In the genomic region with DNA sequence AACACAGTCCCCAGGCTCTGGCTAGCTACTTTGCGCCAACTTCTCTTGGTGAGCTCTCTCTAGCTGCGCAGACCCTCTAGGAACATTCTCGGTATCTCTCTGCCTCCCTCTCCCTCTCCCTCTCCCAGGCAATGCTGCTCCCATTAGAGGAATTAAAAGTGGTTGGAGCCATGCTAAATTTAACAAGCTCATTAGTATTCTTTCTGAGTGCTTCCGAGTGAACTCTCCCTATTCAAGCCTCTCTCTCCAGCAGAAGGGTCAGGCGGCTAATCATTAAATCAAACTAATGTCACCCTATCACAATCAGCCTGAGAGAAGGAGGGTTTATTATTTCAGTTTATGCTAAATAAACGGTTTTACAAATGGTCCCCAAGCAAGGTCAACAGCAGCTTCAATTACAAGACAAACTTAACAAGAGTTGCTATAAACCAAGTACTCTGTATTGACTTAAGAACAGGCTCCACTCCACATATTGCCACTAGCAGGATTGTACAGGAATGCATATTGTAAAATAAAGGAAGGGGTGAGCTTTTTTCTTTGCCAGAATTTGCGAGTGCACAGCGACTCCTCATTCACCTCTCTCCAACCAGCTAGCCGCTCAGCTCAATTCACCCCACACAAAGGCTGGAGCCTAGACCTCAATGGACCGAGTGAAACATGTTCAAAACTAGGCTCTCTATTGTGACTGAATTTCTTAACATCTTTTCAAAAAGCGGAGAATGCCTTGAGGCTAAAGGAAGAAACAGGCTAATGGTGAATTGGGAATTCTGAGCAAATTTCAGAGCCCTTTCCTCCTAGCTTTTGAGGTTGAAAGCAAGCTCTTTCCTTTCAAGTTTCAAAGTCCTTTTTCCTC, we compare ENCODE assay signal across 11 cellular contexts.
A peak's percentile ranks its signal among the peaks of the same experiment; 100 is the strongest.
DNase-seq lines count a peak whose midpoint lies in the region; ATAC-seq lines count a peak whose summit lies in the region.
"Had no signal": no experiment of that assay in that cellular context is flagged by ENCODE, and none has a peak within 500 bp of the region (broad histone marks: within the 10 kb centered on the region; RNA-seq: fewer than 3 reads in every experiment).

No MANE protein-coding gene starts in this region.

- DNase-seq in Caki2 (ENCODE audit: low read depth) (peak; percentile 16), SHP77 treated with DMSO at 0.1 percent for 48 hours (lab: John Stamatoyannopoulos, UW) (peak; percentile 32), hippocampal formation (lab: John Stamatoyannopoulos, UW) (peak; percentile 13 to 43), trophoblast cell (peak in 1 of 2 donors; percentile 40), DMS153 (lab: John Stamatoyannopoulos, UW) (no peak), NOMO-1 treated with dmso at 0.1 percent for 144 hours (lab: John Stamatoyannopoulos, UW; ENCODE audit: unreplicated experiment) (no peak)
- DNase-seq: naive B cell; NCI-H446 treated with DMSO at 0.1 percent for 48 hours; stimulated activated CD4-positive, alpha-beta T cell treated with anti-CD3 and anti-CD28 coated beads, Interleukin-1b, Interleukin-23, amount 100 ng/mL, for 48 hours had no signal

- WGBS in trophoblast cell (ENCODE audit: extremely low coverage, insufficient coverage, insufficient read length): no CpG with 5 or more reads among the region's 11 CpGs

- in situ Hi-C loops in Caki2 (cut with HindIII; ENCODE audit: low pct_unique_long_range_greater_than_20kb, low sequenced_read_pairs): no loop called here

- H3K4me1 ChIP-seq in trophoblast cell (ENCODE audit: control insufficient read depth in 1 of 2, insufficient read depth in 2 of 2, low read length in 2 of 2): peaks cover 26 to 37% of the 10 kb centered on the region in 2 experiments

- no peak overlapping the region for H3K14ac ChIP-seq in trophoblast cell (ENCODE audit: low read length)

- no peak overlapping the region for H3K4ac ChIP-seq in trophoblast cell (ENCODE audit: low read depth, low read length)

- H4K8ac ChIP-seq in trophoblast cell (ENCODE audit: low read depth, low read length): no peak overlapping the region

- no peak overlapping the region for H4K12ac ChIP-seq in trophoblast cell (ENCODE audit: low read depth, low read length)

- H2BK120ac ChIP-seq in trophoblast cell (ENCODE audit: insufficient read depth, low read length, poor library complexity): no peak overlapping the region

- no peaks in the 10 kb centered on the region for H3K27me3 ChIP-seq in trophoblast cell (ENCODE audit: insufficient read depth, low read length)

- peak overlapping the region; percentile 59 for H2BK12ac ChIP-seq in trophoblast cell (ENCODE audit: low read length)

- H3K23ac ChIP-seq in trophoblast cell (ENCODE audit: low read length): no peak overlapping the region

- H3K9me3 ChIP-seq in trophoblast cell (ENCODE audit: insufficient read depth, low read depth, low read length): peaks cover 1% of the 10 kb centered on the region

- ATAC-seq in GM18861 (IDR thresholded peaks at IDR 0.05; ENCODE audit: unreplicated experiment) (no peak), GM18502 (IDR thresholded peaks at IDR 0.05; ENCODE audit: poor library complexity, unreplicated experiment) (no peak)

- H3K4me3 ChIP-seq in trophoblast cell (ENCODE audit: low read depth, low read length): no peak overlapping the region

- no peak overlapping the region for H2AFZ ChIP-seq in trophoblast cell (ENCODE audit: insufficient read depth, low read length, poor library complexity)

- H3K36me3 ChIP-seq in trophoblast cell (ENCODE audit: control insufficient read depth in 1 of 2, insufficient read depth in 2 of 2, low read length in 2 of 2): peaks cover 0 to 3% of the 10 kb centered on the region in 2 experiments

- H3K27ac ChIP-seq in trophoblast cell (ENCODE audit: low read depth, low read length): peak overlapping the region; percentile 54

- H3K79me1 ChIP-seq in trophoblast cell (ENCODE audit: low read length): peaks cover 12% of the 10 kb centered on the region

- H3K18ac ChIP-seq in trophoblast cell (ENCODE audit: low read length): peak overlapping the region; percentile 68

- peak overlapping the region; percentile 59 for H2BK5ac ChIP-seq in trophoblast cell (ENCODE audit: low read depth, low read length, poor library complexity)

- peak overlapping the region; percentile 75 for H2AK5ac ChIP-seq in trophoblast cell (ENCODE audit: low read length)

- H3K79me2 ChIP-seq in trophoblast cell (ENCODE audit: control insufficient read depth, insufficient read depth, low read length, poor library complexity): no peaks in the 10 kb centered on the region

- H3K9ac ChIP-seq in trophoblast cell (ENCODE audit: low read length): no peak overlapping the region

- H3K4me2 ChIP-seq in trophoblast cell (ENCODE audit: low read length): no peak overlapping the region

- no peak overlapping the region for H4K91ac ChIP-seq in trophoblast cell (ENCODE audit: low read depth, low read length)

Comparison
In these comparisons a context has a peak if more than half of its experiments do, and no peak if none do; other contexts are left out.
1. DNase-seq: peak in Caki2 (single experiment), SHP77 treated with DMSO at 0.1 percent for 48 hours (single experiment) and hippocampal formation (2 of 2); none in DMS153 (single experiment) and NOMO-1 treated with dmso at 0.1 percent for 144 hours (single experiment).